ENCODE assay signal across 25 cellular contexts in genomic region chr5:69001605-69002004, GRCh38.
"Had no signal": no experiment of that assay in that cellular context is flagged by ENCODE, and none has a peak within 500 bp of the region (broad histone marks: within the 10 kb centered on the region; RNA-seq: fewer than 3 reads in every experiment).

No MANE protein-coding gene starts in this region.

- H3K36me3 Mint-ChIP-seq: activated naive CD4-positive, alpha-beta T cell treated with anti-CD3 and anti-CD28 coated beads, Interleukin-2, amount 50 U/mL, for 72 hours; memory B cell; T-cell had no signal

- H3K9me3 ChIP-seq: ascending aorta, esophagus squamous epithelium, gastrocnemius medialis, ovary, prostate gland, thyroid gland had no signal

- H3K4me3 ChIP-seq: ascending aorta, esophagus squamous epithelium, gastrocnemius medialis, ovary, prostate gland, thyroid gland had no signal

- DNase-seq: activated B cell treated with CpG ODN at 0.5 μM for 24 hours; activated CD4-positive, alpha-beta T cell treated with anti-CD3 and anti-CD28 coated beads for 36 hours; activated CD4-positive, alpha-beta T cell treated with anti-CD3 and anti-CD28 coated beads, Interleukin-2, amount 50 U/mL, for 4 hours; activated CD8-positive, alpha-beta memory T cell treated with anti-CD3 and anti-CD28 coated beads for 24 hours; activated CD8-positive, alpha-beta memory T cell treated with anti-CD3 and anti-CD28 coated beads, Interleukin-2, amount 50 U/mL, for 4 hours; activated T-cell treated with anti-CD3 and anti-CD28 coated beads, Interleukin-2, amount 50 U/mL, for 24 hours; brain microvascular endothelial cell; central memory CD4-positive, alpha-beta T cell; esophagus squamous epithelium; gastrocnemius medialis; hippocampal formation; left cardiac atrium; ovary; right cardiac atrium; stimulated activated CD4-positive, alpha-beta T cell treated with anti-CD3 and anti-CD28 coated beads, Interleukin-4, amount 100 ng/mL, for 4 hours; stimulated activated naive CD8-positive, alpha-beta T cell treated with anti-CD3 and anti-CD28 coated beads, Interleukin-15, Interleukin-2, amounts not matched to agents 100 U/mL and 50 U/mL, for 24 hours; T-cell; thyroid gland had no signal

- H3K27ac ChIP-seq: ascending aorta, brain microvascular endothelial cell, esophagus squamous epithelium, gastrocnemius medialis, ovary, prostate gland, thyroid gland had no signal

- H3K36me3 ChIP-seq: ascending aorta, brain microvascular endothelial cell, esophagus squamous epithelium, gastrocnemius medialis, ovary, prostate gland, thyroid gland had no signal

- H3K27me3 ChIP-seq: ascending aorta, brain microvascular endothelial cell, esophagus squamous epithelium, gastrocnemius medialis, ovary, thyroid gland had no signal

- H3K4me1 Mint-ChIP-seq: activated B cell treated with CpG ODN at 0.5 μM for 24 hours; activated CD4-positive, alpha-beta T cell treated with anti-CD3 and anti-CD28 coated beads for 36 hours; activated T-helper 17 cell treated with anti-CD3 and anti-CD28 coated beads, Interleukin-2, amount 50 U/mL, for 72 hours; memory B cell; neural crest cell; T-cell had no signal

- ATAC-seq: activated CD4-positive, alpha-beta T cell treated with anti-CD3 and anti-CD28 coated beads for 36 hours; activated naive CD4-positive, alpha-beta T cell treated with anti-CD3 and anti-CD28 coated beads, Interleukin-2, amount 50 U/mL, for 72 hours; activated T-helper 17 cell treated with anti-CD3 and anti-CD28 coated beads, Interleukin-2, amount 50 U/mL, for 72 hours; gastrocnemius medialis; left cardiac atrium; right cardiac atrium; stimulated activated naive CD8-positive, alpha-beta T cell treated with anti-CD3 and anti-CD28 coated beads, Interleukin-15, Interleukin-2, amounts not matched to agents 100 U/mL and 50 U/mL, for 24 hours; T-cell had no signal

- H3K9me3 Mint-ChIP-seq: activated B cell treated with CpG ODN at 0.5 μM for 24 hours; activated naive CD4-positive, alpha-beta T cell treated with anti-CD3 and anti-CD28 coated beads, Interleukin-2, amount 50 U/mL, for 72 hours; activated T-cell treated with anti-CD3 and anti-CD28 coated beads, Interleukin-2, amount 50 U/mL, for 24 hours; activated T-helper 17 cell treated with anti-CD3 and anti-CD28 coated beads, Interleukin-2, amount 50 U/mL, for 72 hours; memory B cell; neural crest cell; T-cell; T-helper 2 cell treated with Interferon-gamma antibody and Interleukin-4, amounts not matched to agents 5 μg/mL and 100 μg/mL, for 36 hours had no signal

- H3K4me1 ChIP-seq: ascending aorta, esophagus squamous epithelium, gastrocnemius medialis, prostate gland, thyroid gland had no signal

- H3K27ac Mint-ChIP-seq: activated B cell treated with CpG ODN at 0.5 μM for 24 hours; activated CD4-positive, alpha-beta T cell treated with anti-CD3 and anti-CD28 coated beads for 36 hours; activated naive CD4-positive, alpha-beta T cell treated with anti-CD3 and anti-CD28 coated beads, Interleukin-2, amount 50 U/mL, for 72 hours; activated T-cell treated with anti-CD3 and anti-CD28 coated beads, Interleukin-2, amount 50 U/mL, for 24 hours; activated T-helper 17 cell treated with anti-CD3 and anti-CD28 coated beads, Interleukin-2, amount 50 U/mL, for 72 hours; memory B cell; T-cell; T-helper 2 cell treated with Interferon-gamma antibody and Interleukin-4, amounts not matched to agents 5 μg/mL and 100 μg/mL, for 36 hours had no signal

- H3K4me3 Mint-ChIP-seq: activated B cell treated with CpG ODN at 0.5 μM for 24 hours; activated CD4-positive, alpha-beta T cell treated with anti-CD3 and anti-CD28 coated beads for 36 hours; activated T-cell treated with anti-CD3 and anti-CD28 coated beads, Interleukin-2, amount 50 U/mL, for 24 hours; activated T-helper 17 cell treated with anti-CD3 and anti-CD28 coated beads, Interleukin-2, amount 50 U/mL, for 72 hours; memory B cell; neural crest cell; T-cell; T-helper 2 cell treated with Interferon-gamma antibody and Interleukin-4, amounts not matched to agents 5 μg/mL and 100 μg/mL, for 36 hours had no signal
